Comparison of ENCODE assay signal across 8 cellular contexts in genomic region chr17:4966844-4967538, GRCh38. TPM values are rescaled to one million over a fixed set of nuclear protein-coding genes. Genes with fewer than 3 reads are reported as not detected.
A peak's percentile ranks its signal among the peaks of the same experiment; 100 is the strongest.
DNase-seq lines count a peak whose midpoint lies in the region; ATAC-seq and TF ChIP-seq lines count a peak whose summit lies in the region.

No MANE protein-coding gene starts in this region.

- TF ChIP-seq CTCF in KMS-11 (conservative IDR thresholded peaks at IDR 0.05; ENCODE audit: low read depth, low read length) (no peak), fibroblast of pulmonary artery (IDR thresholded peaks at IDR 0.05; ENCODE audit: low read length, missing control alignments) (no peak)

- no peaks in the 10 kb centered on the region for H3K79me2 ChIP-seq in KMS-11 (ENCODE audit: insufficient read depth, low read depth)

- no peak overlapping the region for H3K4me3 Mint-ChIP-seq in activated T-helper 2 cell treated with anti-CD3 and anti-CD28 coated beads, Interferon-gamma antibody, Interleukin-2, Interleukin-4, amounts not matched to agents 10 μg/mL and 5 μg/mL and 100 μg/mL, durations not matched to agents 14 hours and 24 hours and 36 hours (ENCODE audit: low read depth)
- H3K4me3 Mint-ChIP-seq in naive thymus-derived CD8-positive, alpha-beta T cell, result no peak overlapping the region

- POLR2A ChIA-PET in naive thymus-derived CD8-positive, alpha-beta T cell (lab: Charles Lee), result interaction anchor here (0.6 to 15.5 kb wide), 21 partner anchors 12 to 666 kb away, joined by 3 to 635 read pairs (median 5); partner anchors contain the start of genes ARRB2, C17orf107, CAMTA2 and ENO3

- H2AFZ ChIP-seq in KMS-11 (ENCODE audit: low read depth), result peak overlapping the region; percentile 26; the same call in 1 of the 2 replicates

- peaks cover 35% of the 10 kb centered on the region for H3K4me1 Mint-ChIP-seq in activated T-helper 2 cell treated with anti-CD3 and anti-CD28 coated beads, Interferon-gamma antibody, Interleukin-2, Interleukin-4, amounts not matched to agents 10 μg/mL and 5 μg/mL and 100 μg/mL, durations not matched to agents 14 hours and 24 hours and 36 hours (ENCODE audit: low read depth)
- H3K4me1 Mint-ChIP-seq in naive thymus-derived CD8-positive, alpha-beta T cell, result peaks cover 15 to 22% (median 21%) of the 10 kb centered on the region in 4 donors

- ATAC-seq in GM21786 (IDR thresholded peaks at IDR 0.05; ENCODE audit: unreplicated experiment), result peak; percentile 85
- ATAC-seq in naive thymus-derived CD8-positive, alpha-beta T cell, result peak; percentile 84 to 86

- DNase-seq in Daoy (ENCODE audit: low read depth) (peak; percentile 100), fibroblast of pulmonary artery (ENCODE audit: low read depth) (peak; percentile 100)
- peak; percentile 97 for DNase-seq in activated T-helper 2 cell treated with anti-CD3 and anti-CD28 coated beads, Interferon-gamma antibody, Interleukin-2, Interleukin-4, amounts not matched to agents 10 μg/mL and 5 μg/mL and 100 μg/mL, durations not matched to agents 14 hours and 24 hours and 36 hours (ENCODE audit: low spot score)
- peak in 9 of 10 donors; percentile 79 to 98 (median 94) for DNase-seq in naive thymus-derived CD8-positive, alpha-beta T cell
- DNase-seq in stimulated activated naive CD4-positive, alpha-beta T cell (lab: John Stamatoyannopoulos, UW), result peak in 4 of 6 experiments; percentile 85 to 98 (median 96)

- H3K27ac ChIP-seq in KMS-11, result 0 out of 2 replicates have a peak overlapping the region, but pooled peaks have one; percentile 38

- H3K9ac ChIP-seq in KMS-11, result peak overlapping the region; percentile 42; the same call in 1 of the 2 replicates

- peak overlapping the region; percentile 42; the same call in 1 of the 2 replicates for H3K4me2 ChIP-seq in KMS-11

- H3K27ac Mint-ChIP-seq in activated T-helper 2 cell treated with anti-CD3 and anti-CD28 coated beads, Interferon-gamma antibody, Interleukin-2, Interleukin-4, amounts not matched to agents 10 μg/mL and 5 μg/mL and 100 μg/mL, durations not matched to agents 14 hours and 24 hours and 36 hours, result peak overlapping the region; percentile 72
- peak overlapping the region in 3 of 10 donors; percentile 57 to 72 (median 61) for H3K27ac Mint-ChIP-seq in naive thymus-derived CD8-positive, alpha-beta T cell

- H3K4me3 ChIP-seq in KMS-11 (IDR thresholded peaks at IDR 0.05; ENCODE audit: insufficient read depth, low read depth, low read length), result no peak overlapping the region
- H3K4me3 ChIP-seq in fibroblast of pulmonary artery (replicated peaks; ENCODE audit: low read depth, low read length), result peak overlapping the region; percentile 94

- no peaks in the 10 kb centered on the region for H3K4me1 ChIP-seq in KMS-11 (ENCODE audit: low read depth, poor library complexity, severe bottlenecking)

- intact Hi-C loops in activated T-helper 2 cell treated with anti-CD3 and anti-CD28 coated beads, Interferon-gamma antibody, Interleukin-2, Interleukin-4, amounts not matched to agents 10 μg/mL and 5 μg/mL and 100 μg/mL, durations not matched to agents 14 hours and 24 hours and 36 hours (cut with micrococcal nuclease), result loop anchor here (1.0 to 2.0 kb wide), 3 partner anchors 19 to 58 kb away; partner anchors contain the start of genes PFN1, RNF167 and SLC25A11

- peaks cover 20% of the 10 kb centered on the region for H3K36me3 Mint-ChIP-seq in activated T-helper 2 cell treated with anti-CD3 and anti-CD28 coated beads, Interferon-gamma antibody, Interleukin-2, Interleukin-4, amounts not matched to agents 10 μg/mL and 5 μg/mL and 100 μg/mL, durations not matched to agents 14 hours and 24 hours and 36 hours (ENCODE audit: low read depth)
- H3K36me3 Mint-ChIP-seq in naive thymus-derived CD8-positive, alpha-beta T cell, result peaks cover 0 to 12% (median 1%) of the 10 kb centered on the region in 3 donors

- no peaks in the 10 kb centered on the region for H3K36me3 ChIP-seq in KMS-11 (ENCODE audit: insufficient read depth)

- no peaks in the 10 kb centered on the region for H3K27me3 Mint-ChIP-seq in activated T-helper 2 cell treated with anti-CD3 and anti-CD28 coated beads, Interferon-gamma antibody, Interleukin-2, Interleukin-4, amounts not matched to agents 10 μg/mL and 5 μg/mL and 100 μg/mL, durations not matched to agents 14 hours and 24 hours and 36 hours (ENCODE audit: low read depth)
- no peaks in the 10 kb centered on the region for H3K27me3 Mint-ChIP-seq in naive thymus-derived CD8-positive, alpha-beta T cell

- no peaks in the 10 kb centered on the region for H3K9me3 Mint-ChIP-seq in activated T-helper 2 cell treated with anti-CD3 and anti-CD28 coated beads, Interferon-gamma antibody, Interleukin-2, Interleukin-4, amounts not matched to agents 10 μg/mL and 5 μg/mL and 100 μg/mL, durations not matched to agents 14 hours and 24 hours and 36 hours
- no peaks in the 10 kb centered on the region for H3K9me3 Mint-ChIP-seq in naive thymus-derived CD8-positive, alpha-beta T cell

- H4K20me1 ChIP-seq in KMS-11 (ENCODE audit: insufficient read depth), result no peaks in the 10 kb centered on the region

- H3K27me3 ChIP-seq in KMS-11 (ENCODE audit: insufficient read depth, low read depth), result no peaks in the 10 kb centered on the region

TF ChIP-seq in PFSK-1, 5 proteins besides CTCF, POLR2A, EP300 and RAD21 (continues in another document):
- TF ChIP-seq, protein P1, sequence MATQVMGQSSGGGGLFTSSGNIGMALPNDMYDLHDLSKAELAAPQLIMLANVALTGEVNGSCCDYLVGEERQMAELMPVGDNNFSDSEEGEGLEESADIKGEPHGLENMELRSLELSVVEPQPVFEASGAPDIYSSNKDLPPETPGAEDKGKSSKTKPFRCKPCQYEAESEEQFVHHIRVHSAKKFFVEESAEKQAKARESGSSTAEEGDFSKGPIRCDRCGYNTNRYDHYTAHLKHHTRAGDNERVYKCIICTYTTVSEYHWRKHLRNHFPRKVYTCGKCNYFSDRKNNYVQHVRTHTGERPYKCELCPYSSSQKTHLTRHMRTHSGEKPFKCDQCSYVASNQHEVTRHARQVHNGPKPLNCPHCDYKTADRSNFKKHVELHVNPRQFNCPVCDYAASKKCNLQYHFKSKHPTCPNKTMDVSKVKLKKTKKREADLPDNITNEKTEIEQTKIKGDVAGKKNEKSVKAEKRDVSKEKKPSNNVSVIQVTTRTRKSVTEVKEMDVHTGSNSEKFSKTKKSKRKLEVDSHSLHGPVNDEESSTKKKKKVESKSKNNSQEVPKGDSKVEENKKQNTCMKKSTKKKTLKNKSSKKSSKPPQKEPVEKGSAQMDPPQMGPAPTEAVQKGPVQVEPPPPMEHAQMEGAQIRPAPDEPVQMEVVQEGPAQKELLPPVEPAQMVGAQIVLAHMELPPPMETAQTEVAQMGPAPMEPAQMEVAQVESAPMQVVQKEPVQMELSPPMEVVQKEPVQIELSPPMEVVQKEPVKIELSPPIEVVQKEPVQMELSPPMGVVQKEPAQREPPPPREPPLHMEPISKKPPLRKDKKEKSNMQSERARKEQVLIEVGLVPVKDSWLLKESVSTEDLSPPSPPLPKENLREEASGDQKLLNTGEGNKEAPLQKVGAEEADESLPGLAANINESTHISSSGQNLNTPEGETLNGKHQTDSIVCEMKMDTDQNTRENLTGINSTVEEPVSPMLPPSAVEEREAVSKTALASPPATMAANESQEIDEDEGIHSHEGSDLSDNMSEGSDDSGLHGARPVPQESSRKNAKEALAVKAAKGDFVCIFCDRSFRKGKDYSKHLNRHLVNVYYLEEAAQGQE (IDR thresholded peaks at IDR 0.05; ENCODE audit: insufficient read depth in 1 of 2, low read depth in 2 of 2, low read length in 2 of 2), result no peak
- no peak; the same call in 1 of the 2 replicates for TF ChIP-seq POLR2AphosphoS5 (IDR thresholded peaks at IDR 0.05; ENCODE audit: low read depth, low read length)

RNA-seq across cellular contexts. Expression of gene SPAG7, which starts 0.6 kb away (rescaled TPM):
- 56.3 and 93.3 TPM in 2 replicates for total RNA-seq in Daoy (2014; rRNA removed; shearing (Covaris generic))
- 108 TPM for polyA plus RNA-seq in PFSK-1 (2012; ENCODE audit: insufficient read length, low read depth)
- total RNA-seq in activated T-helper 2 cell treated with anti-CD3 and anti-CD28 coated beads, Interferon-gamma antibody, Interleukin-2, Interleukin-4, amounts not matched to agents 10 μg/mL and 5 μg/mL and 100 μg/mL, durations not matched to agents 14 hours and 24 hours and 36 hours, result 66.5 and 70.4 TPM in 2 replicates
- total RNA-seq in naive thymus-derived CD8-positive, alpha-beta T cell, result 10 to 100 TPM; 50.5 to 52.6 TPM
- 100 to 1,000 TPM; 122 to 131 (median 129) TPM for polyA plus RNA-seq in naive thymus-derived CD8-positive, alpha-beta T cell

RNA-seq across cellular contexts. Expression of gene ENO3, which starts 16.1 kb away (rescaled TPM):
- 1.8 and 5.2 TPM in 2 replicates for total RNA-seq in Daoy (2014; rRNA removed; shearing (Covaris generic))
- polyA plus RNA-seq in PFSK-1 (2012; ENCODE audit: insufficient read length, low read depth), result 81.3 TPM
- 45.7 and 47.9 TPM in 2 replicates for total RNA-seq in activated T-helper 2 cell treated with anti-CD3 and anti-CD28 coated beads, Interferon-gamma antibody, Interleukin-2, Interleukin-4, amounts not matched to agents 10 μg/mL and 5 μg/mL and 100 μg/mL, durations not matched to agents 14 hours and 24 hours and 36 hours
- total RNA-seq in naive thymus-derived CD8-positive, alpha-beta T cell, result 10 to 100 TPM; 35.2 to 36.7 TPM
- polyA plus RNA-seq in naive thymus-derived CD8-positive, alpha-beta T cell, result 1 to 10 TPM; 1.5 to 3.0 (median 1.8) TPM

RNA-seq across cellular contexts. Expression of gene PFN1, which starts 18.7 kb away (rescaled TPM):
- 1,218 and 1,358 TPM in 2 replicates for total RNA-seq in Daoy (2014; rRNA removed; shearing (Covaris generic))
- 5,299 TPM for polyA plus RNA-seq in PFSK-1 (2012; ENCODE audit: insufficient read length, low read depth)
- 1,460 and 1,475 TPM in 2 replicates for total RNA-seq in activated T-helper 2 cell treated with anti-CD3 and anti-CD28 coated beads, Interferon-gamma antibody, Interleukin-2, Interleukin-4, amounts not matched to agents 10 μg/mL and 5 μg/mL and 100 μg/mL, durations not matched to agents 14 hours and 24 hours and 36 hours
- total RNA-seq in naive thymus-derived CD8-positive, alpha-beta T cell, result 100 to 1,000 TPM; 486 to 497 TPM
- 1,000 to 10,000 TPM; 1,824 to 2,067 (median 1,870) TPM for polyA plus RNA-seq in naive thymus-derived CD8-positive, alpha-beta T cell

RNA-seq across cellular contexts. Expression of gene CAMTA2, which starts 20.5 kb away (rescaled TPM):
- total RNA-seq in Daoy (2014; rRNA removed; shearing (Covaris generic)), result 4.3 and 8.5 TPM in 2 replicates
- polyA plus RNA-seq in PFSK-1 (2012; ENCODE audit: insufficient read length, low read depth), result 211 TPM
- 90.2 and 92.3 TPM in 2 replicates for total RNA-seq in activated T-helper 2 cell treated with anti-CD3 and anti-CD28 coated beads, Interferon-gamma antibody, Interleukin-2, Interleukin-4, amounts not matched to agents 10 μg/mL and 5 μg/mL and 100 μg/mL, durations not matched to agents 14 hours and 24 hours and 36 hours
- total RNA-seq in naive thymus-derived CD8-positive, alpha-beta T cell, result 10 to 100 TPM; 56.1 to 58.7 TPM
- polyA plus RNA-seq in naive thymus-derived CD8-positive, alpha-beta T cell, result 10 to 100 TPM in 1 of 3 donors, 1 to 10 TPM in 2; 4.1 to 18.9 (median 6.3) TPM

RNA-seq across cellular contexts. Expression of gene RNF167, which starts 26.9 kb away (rescaled TPM):
- total RNA-seq in Daoy (2014; rRNA removed; shearing (Covaris generic)), result 31.8 and 39.1 TPM in 2 replicates
- 142 TPM for polyA plus RNA-seq in PFSK-1 (2012; ENCODE audit: insufficient read length, low read depth)
- 112 and 126 TPM in 2 replicates for total RNA-seq in activated T-helper 2 cell treated with anti-CD3 and anti-CD28 coated beads, Interferon-gamma antibody, Interleukin-2, Interleukin-4, amounts not matched to agents 10 μg/mL and 5 μg/mL and 100 μg/mL, durations not matched to agents 14 hours and 24 hours and 36 hours
- total RNA-seq in naive thymus-derived CD8-positive, alpha-beta T cell, result 100 to 1,000 TPM; 143 to 145 TPM
- 10 to 100 TPM; 30.3 to 50.0 (median 32.2) TPM for polyA plus RNA-seq in naive thymus-derived CD8-positive, alpha-beta T cell
